13 cellular contexts compared by ENCODE assay signal in genomic region chr16:58414938-58415451, GRCh38.
"Had no signal": no experiment of that assay in that cellular context is flagged by ENCODE, and none has a peak within 500 bp of the region (broad histone marks: within the 10 kb centered on the region; RNA-seq: fewer than 3 reads in every experiment).

No MANE protein-coding gene starts in this region.

- H3K9me3 ChIP-seq: gastroesophageal sphincter, neutrophil, spleen, transverse colon had no signal

- H3K27ac ChIP-seq: gastroesophageal sphincter, neutrophil, spleen, transverse colon had no signal

- ATAC-seq: activated CD8-positive, alpha-beta T cell treated with anti-CD3 and anti-CD28 coated beads, Interleukin-2, amount 10 ng/mL, durations not matched to agents 7 days and 5 days; gastroesophageal sphincter; naive thymus-derived CD4-positive, alpha-beta T cell; sciatic nerve; stimulated activated naive B cell treated with anti-CD40 and anti-IgM and Interleukin-4, amounts not matched to agents 10 μg/mL and 1 μg/mL and 100 μg/mL, for 72 hours had no signal

- H3K4me3 ChIP-seq: gastroesophageal sphincter, lung, spleen, transverse colon had no signal

- DNase-seq: activated CD4-positive, alpha-beta T cell treated with anti-CD3 and anti-CD28 coated beads for 48 hours; activated CD8-positive, alpha-beta T cell treated with anti-CD3 and anti-CD28 coated beads, Interleukin-2, amount 10 ng/mL, durations not matched to agents 7 days and 5 days; activated naive CD4-positive, alpha-beta T cell treated with anti-CD3 and anti-CD28 coated beads for 36 hours; hippocampal formation; naive thymus-derived CD4-positive, alpha-beta T cell; spleen; stimulated activated CD4-positive, alpha-beta T cell treated with anti-CD3 and anti-CD28 coated beads, Interleukin-1b, Interleukin-23, amount 100 ng/mL, for 48 hours; stimulated activated naive B cell treated with anti-CD40 and anti-IgM and Interleukin-4, amounts not matched to agents 10 μg/mL and 1 μg/mL and 100 μg/mL, for 72 hours; transverse colon had no signal

- H3K27me3 ChIP-seq: transverse colon had no signal

- H3K36me3 ChIP-seq: gastroesophageal sphincter, neutrophil, spleen, transverse colon had no signal

- H3K4me1 ChIP-seq: gastroesophageal sphincter, spleen, transverse colon had no signal
